ENCODE assay signal across 11 cellular contexts in the genomic region with DNA sequence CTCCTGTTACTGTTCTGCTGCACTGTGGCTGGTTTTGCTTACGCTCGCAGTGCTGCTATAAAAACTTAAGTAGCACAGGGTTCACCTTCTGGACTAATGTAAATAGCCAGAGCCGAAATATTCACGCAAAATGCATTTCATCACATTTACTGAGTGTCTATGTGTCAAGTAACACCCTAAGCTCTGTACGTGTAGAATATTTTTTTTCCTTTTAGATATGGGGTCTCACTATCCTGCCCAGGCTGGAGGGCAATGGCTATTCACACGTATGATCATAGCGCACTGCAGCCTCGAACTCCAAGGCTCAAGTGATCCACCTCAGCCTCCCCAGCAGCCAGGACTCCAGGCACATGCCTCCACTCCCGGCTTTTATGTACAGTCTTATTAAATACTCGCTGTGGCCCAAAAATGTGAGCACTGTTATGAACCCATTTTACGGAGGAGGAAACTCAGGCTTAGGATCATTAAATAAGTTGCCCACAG.
DNase-seq lines count a peak whose midpoint lies in the region; ATAC-seq and TF ChIP-seq lines count a peak whose summit lies in the region.
"Had no signal": no experiment of that assay in that cellular context is flagged by ENCODE, and none has a peak within 500 bp of the region (broad histone marks: within the 10 kb centered on the region; RNA-seq: fewer than 3 reads in every experiment).

No MANE protein-coding gene starts in this region.

- no peak overlapping the region for H3K4me3 Mint-ChIP-seq in MCF 10A (ENCODE audit: unreplicated experiment)
- H3K4me3 Mint-ChIP-seq in type B pancreatic cell: peak overlapping the region; percentile 79

- no peaks in the 10 kb centered on the region for H3K9me3 Mint-ChIP-seq in MCF 10A (ENCODE audit: unreplicated experiment)
- no peaks in the 10 kb centered on the region for H3K9me3 Mint-ChIP-seq in type B pancreatic cell

- H3K18ac ChIP-seq in mesenchymal stem cell (ENCODE audit: low read depth in 1 of 2, low read length in 2 of 2): no peak overlapping the region

- no peak overlapping the region for H2BK15ac ChIP-seq in mesenchymal stem cell (ENCODE audit: low read depth, poor library complexity, severe bottlenecking)

- H2BK12ac ChIP-seq in mesenchymal stem cell (ENCODE audit: low read length in 2 of 2): no peak overlapping the region

- 74% methylated on average over 11 of the region's 11 CpGs for WGBS in mesenchymal stem cell
- 67 to 70% methylated on average over 11 of the region's 11 CpGs for WGBS in upper lobe of left lung, 2 donors

- intact Hi-C loops in breast epithelium (cut with DNase I; ENCODE audit: low total_unique reads) (no loop called here), MCF 10A (cut with micrococcal nuclease) (no loop called here)

- no peak overlapping the region for H3K4ac ChIP-seq in mesenchymal stem cell (ENCODE audit: low read depth in 1 of 2, low read length in 2 of 2)

- H3K27ac Mint-ChIP-seq in MCF 10A (ENCODE audit: low read depth, unreplicated experiment) (no peak overlapping the region), type B pancreatic cell (no peak overlapping the region)

- H3K36me3 Mint-ChIP-seq in MCF 10A (ENCODE audit: insufficient read depth, unreplicated experiment): no peaks in the 10 kb centered on the region
- H3K36me3 Mint-ChIP-seq in type B pancreatic cell: no peaks in the 10 kb centered on the region

- H3K9me3 ChIP-seq in breast epithelium (no peaks in the 10 kb centered on the region), mesenchymal stem cell (ENCODE audit: control insufficient read depth, low read length) (no peaks in the 10 kb centered on the region), upper lobe of left lung (no peaks in the 10 kb centered on the region)
- H3K9me3 ChIP-seq: mucosa of descending colon had no signal

- H3K14ac ChIP-seq in mesenchymal stem cell (ENCODE audit: low read length in 2 of 2): no peak overlapping the region

- H2AFZ ChIP-seq in mesenchymal stem cell (ENCODE audit: low read depth, low read length): no peak overlapping the region

- H3K27me3 Mint-ChIP-seq in MCF 10A (ENCODE audit: insufficient read depth, unreplicated experiment) (peaks cover under 1% of the 10 kb centered on the region), type B pancreatic cell (peaks cover 38% of the 10 kb centered on the region)

- DNase-seq in breast epithelium (ENCODE audit: low spot score in 2 of 2): no peak
- DNase-seq in MCF 10A (ENCODE audit: unreplicated experiment): no peak
- DNase-seq in mesenchymal stem cell: no peak
- DNase-seq in type B pancreatic cell (ENCODE audit: extremely low spot score, unreplicated experiment): no peak
- no peak for DNase-seq in upper lobe of left lung
- DNase-seq: NCI-H1694 treated with DMSO at 0.1 percent for 48 hours had no signal

- BruUV-seq in MCF 10A (replicated peaks; lab: Mats Ljungman, UMichigan): no TSS peak

- H3K27me3 ChIP-seq in breast epithelium: no peaks in the 10 kb centered on the region
- H3K27me3 ChIP-seq in mesenchymal stem cell (ENCODE audit: control insufficient read depth in 1 of 2, insufficient read depth in 1 of 2, low read length in 2 of 2): peaks cover 0 to 7% of the 10 kb centered on the region in 2 experiments
- H3K27me3 ChIP-seq in upper lobe of left lung: no peaks in the 10 kb centered on the region

- POLR2A ChIA-PET in MCF 10A (lab: Yijun Ruan, JAX): no interaction called here

- no peak overlapping the region for H4K91ac ChIP-seq in mesenchymal stem cell (ENCODE audit: low read length)

- H3K4me1 Mint-ChIP-seq in MCF 10A (ENCODE audit: insufficient read depth, unreplicated experiment): peaks cover 6% of the 10 kb centered on the region
- peaks cover 11% of the 10 kb centered on the region for H3K4me1 Mint-ChIP-seq in type B pancreatic cell (ENCODE audit: unreplicated experiment)

- peaks cover 5% of the 10 kb centered on the region for H3K79me1 ChIP-seq in mesenchymal stem cell (replicated peaks; ENCODE audit: low read length, poor library complexity, severe bottlenecking)

- H3K4me3 ChIP-seq in breast epithelium: peak overlapping the region; percentile 22 to 51 (median 30)
- peak overlapping the region in 1 of 2 experiments; percentile 71 for H3K4me3 ChIP-seq in mesenchymal stem cell (ENCODE audit: insufficient read depth in 1 of 2, low read depth in 1 of 2, low read length in 2 of 2)
- peak overlapping the region in 2 of 4 donors; percentile 13 to 35 for H3K4me3 ChIP-seq in upper lobe of left lung
- H3K4me3 ChIP-seq: BLaER1, mucosa of descending colon had no signal

- no peak overlapping the region for H2BK5ac ChIP-seq in mesenchymal stem cell (ENCODE audit: low read depth, low read length, poor library complexity, severe bottlenecking)

- no peak for TF ChIP-seq CTCF in breast epithelium (IDR thresholded peaks at IDR 0.05)
- TF ChIP-seq CTCF in MCF 10A (IDR thresholded peaks at IDR 0.05; ENCODE audit: unreplicated experiment): no peak
- TF ChIP-seq CTCF in type B pancreatic cell (conservative IDR thresholded peaks at IDR 0.05): no peak
- no peak for TF ChIP-seq CTCF in upper lobe of left lung (IDR thresholded peaks at IDR 0.05)

- no peak overlapping the region for H2AK5ac ChIP-seq in mesenchymal stem cell (ENCODE audit: low read length, severe bottlenecking)

- H4K8ac ChIP-seq in mesenchymal stem cell (ENCODE audit: low read length): no peak overlapping the region

- TF ChIP-seq POLR2A in breast epithelium (IDR thresholded peaks at IDR 0.05) (no peak), upper lobe of left lung (IDR thresholded peaks at IDR 0.05) (no peak)

- no peak for ATAC-seq in HG02798 (IDR thresholded peaks at IDR 0.05; ENCODE audit: poor library complexity, unreplicated experiment)
- no peak for ATAC-seq in upper lobe of left lung (ENCODE audit: low FRiP score in 2 of 2)
- ATAC-seq in GM18519 (IDR thresholded peaks at IDR 0.05; ENCODE audit: low FRiP score, unreplicated experiment): no peak

- H3K4me1 ChIP-seq in breast epithelium (peaks cover 0 to 7% of the 10 kb centered on the region in 2 donors), mesenchymal stem cell (ENCODE audit: control insufficient read depth, insufficient read depth, low read depth, low read length) (peaks cover 13% of the 10 kb centered on the region), upper lobe of left lung (peaks cover 11 to 14% (median 13%) of the 10 kb centered on the region in 4 donors)
- H3K4me1 ChIP-seq: BLaER1 had no signal

- peak overlapping the region; percentile 74 for H3K4me2 ChIP-seq in mesenchymal stem cell (ENCODE audit: low read length, poor library complexity, severe bottlenecking)
- H3K4me2 ChIP-seq: BLaER1 had no signal

- no peak for TF ChIP-seq EP300 in upper lobe of left lung (IDR thresholded peaks at IDR 0.05)

- H3K36me3 ChIP-seq in breast epithelium (no peaks in the 10 kb centered on the region), mesenchymal stem cell (ENCODE audit: control insufficient read depth in 1 of 2, insufficient read depth in 2 of 2, low read depth in 1 of 2, low read length in 2 of 2) (peaks cover 18 to 21% of the 10 kb centered on the region in 2 experiments), upper lobe of left lung (peaks cover 0 to 17% (median 2%) of the 10 kb centered on the region in 4 donors)
- H3K36me3 ChIP-seq: BLaER1 had no signal

- H3K23ac ChIP-seq in mesenchymal stem cell (ENCODE audit: low read length in 2 of 2): no peak overlapping the region

- H3K27ac ChIP-seq in breast epithelium (no peak overlapping the region), angular gyrus (ENCODE audit: low read depth, low read length) (peak overlapping the region; percentile 22), mesenchymal stem cell (ENCODE audit: low read length, poor library complexity, severe bottlenecking) (no peak overlapping the region), upper lobe of left lung (no peak overlapping the region)
- H3K27ac ChIP-seq: BLaER1 had no signal

- H2BK120ac ChIP-seq in mesenchymal stem cell (ENCODE audit: low read depth, low read length): no peak overlapping the region

- CTCF ChIA-PET in MCF 10A (lab: Yijun Ruan, JAX): interaction anchor here (1.5 to 1.6 kb wide), 2 partner anchors 16 to 29 kb away, joined by 3 to 4 read pairs; no protein-coding TSS in a partner anchor

- H3K9ac ChIP-seq in mesenchymal stem cell (ENCODE audit: low read length): peak overlapping the region; percentile 51
- H3K9ac ChIP-seq: BLaER1 had no signal
